In the genomic region with DNA sequence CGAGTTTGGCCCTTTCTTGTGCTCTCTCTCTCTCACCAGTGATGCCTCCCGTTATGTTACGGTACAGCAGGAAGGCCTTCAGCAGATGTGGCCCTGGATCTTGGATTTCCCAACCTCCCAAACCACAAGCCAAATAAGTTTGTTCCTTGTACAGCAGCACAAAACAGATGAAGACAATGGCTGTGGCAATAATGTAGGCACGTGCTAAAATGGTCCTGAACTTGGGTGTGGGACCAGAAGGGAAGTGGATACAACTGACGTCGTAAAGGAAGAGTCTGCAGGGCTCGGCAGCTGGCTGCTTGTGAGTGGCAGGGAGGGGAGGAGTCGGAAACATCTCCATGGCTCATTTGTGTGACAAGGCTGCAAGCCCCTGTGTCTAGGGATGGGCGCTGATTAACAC, we compare ENCODE assay signal across 16 cellular contexts. TPM values are rescaled to one million over a fixed set of nuclear protein-coding genes. Genes with fewer than 3 reads are reported as not detected.
DNase-seq lines count a peak whose midpoint lies in the region; ATAC-seq lines count a peak whose summit lies in the region.
"Had no signal": no experiment of that assay in that cellular context is flagged by ENCODE, and none has a peak within 500 bp of the region (broad histone marks: within the 10 kb centered on the region; RNA-seq: fewer than 3 reads in every experiment).

No MANE protein-coding gene starts in this region.

- DNase-seq in LHCN-M2 (ENCODE audit: low read depth) (peak; percentile 60), SKM-1 treated with dmso at 0.1 percent for 144 hours (lab: John Stamatoyannopoulos, UW; ENCODE audit: unreplicated experiment) (peak; percentile 75), left colon (no peak), NCI-H82 (lab: John Stamatoyannopoulos, UW) (no peak), NCI-H2196 (lab: John Stamatoyannopoulos, UW; ENCODE audit: unreplicated experiment) (no peak), NCI-H1694 (lab: John Stamatoyannopoulos, UW) (no peak)
- DNase-seq in effector CD4-positive, alpha-beta T cell = no peak
- DNase-seq: activated CD4-positive, alpha-beta T cell treated with anti-CD3 and anti-CD28 coated beads for 48 hours; activated gamma-delta T cell treated with Interleukin-2 at 50 U/mL for 16 hours; amniotic stem cell; IMR-90; NCI-H1092 treated with DMSO at 0.1 percent for 48 hours; NCI-H526 treated with DMSO at 0.1 percent for 48 hours; small intestine; stimulated activated CD4-positive, alpha-beta T cell treated with anti-CD3 and anti-CD28 coated beads, Interleukin-4, amount 100 ng/mL, for 4 hours had no signal

- peak; percentile 48 for ATAC-seq in left colon
- ATAC-seq: SK-N-SH treated with all-trans-retinoic acid at 6 μM for 48 hours had no signal

- intact Hi-C loops in left colon (cut with DNase I, micrococcal nuclease) = no loop called here

RNA-seq across cellular contexts. Expression of a gene that starts 26.8 kb away (rescaled TPM):
- total RNA-seq in LHCN-M2 (2014; rRNA removed) (6.9 and 7.4 TPM in 2 replicates), left colon (10 to 100 TPM; 10.3 to 11.3 TPM)
- 14.0 TPM for polyA plus RNA-seq in LHCN-M2 (2012)

Comparison
In these comparisons a context has a peak if more than half of its experiments do, and no peak if none do; other contexts are left out.
1. DNase-seq: peak in LHCN-M2 (single experiment) and SKM-1 treated with dmso at 0.1 percent for 144 hours (single experiment); none in left colon (0 of 2), NCI-H82 (single experiment), NCI-H2196 (single experiment), NCI-H1694 (single experiment) and effector CD4-positive, alpha-beta T cell (single experiment).